ENCODE assay signal across 1 cellular context in the genomic region with DNA sequence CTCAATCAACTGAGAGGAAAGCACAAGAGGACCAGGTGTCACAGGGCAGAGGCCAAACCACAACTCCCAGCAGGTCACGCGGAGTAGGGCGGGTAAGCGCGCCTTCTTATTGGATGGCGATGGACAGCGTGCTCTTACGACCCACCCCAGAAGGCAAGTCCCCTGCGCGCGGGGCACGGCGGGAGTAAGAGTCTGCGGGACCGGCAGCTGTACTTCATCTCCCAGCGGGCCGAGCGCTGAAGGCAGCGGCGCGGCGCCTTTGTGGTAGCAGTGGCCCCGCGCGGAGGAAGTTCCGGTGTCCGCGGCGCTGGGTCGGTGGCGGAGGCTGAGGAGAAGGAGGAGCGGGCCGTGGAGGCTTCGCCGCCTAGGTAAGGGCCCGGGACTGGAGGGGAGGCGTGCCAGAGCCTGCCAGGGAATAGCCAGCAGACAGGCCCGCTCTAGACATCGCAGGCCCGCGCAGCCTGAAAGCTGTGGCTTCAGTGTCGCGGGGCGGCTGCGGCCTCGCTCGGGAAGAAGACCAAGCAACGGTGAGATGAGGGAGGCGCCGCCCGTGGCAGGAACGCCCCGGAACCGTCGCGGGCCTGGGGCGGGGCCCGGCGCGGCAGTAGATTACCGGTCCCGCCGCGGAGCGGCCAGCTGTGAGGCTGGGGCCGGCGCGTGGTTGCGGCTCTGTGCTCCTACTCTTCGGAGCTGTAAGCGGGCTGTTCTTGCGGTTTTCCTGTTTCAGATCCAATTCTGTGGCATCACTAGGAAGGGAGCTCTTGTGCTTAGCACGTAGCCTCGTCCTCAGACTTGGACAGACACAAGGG.
TF ChIP-seq lines count a peak whose summit lies in the region.

A gene with protein sequence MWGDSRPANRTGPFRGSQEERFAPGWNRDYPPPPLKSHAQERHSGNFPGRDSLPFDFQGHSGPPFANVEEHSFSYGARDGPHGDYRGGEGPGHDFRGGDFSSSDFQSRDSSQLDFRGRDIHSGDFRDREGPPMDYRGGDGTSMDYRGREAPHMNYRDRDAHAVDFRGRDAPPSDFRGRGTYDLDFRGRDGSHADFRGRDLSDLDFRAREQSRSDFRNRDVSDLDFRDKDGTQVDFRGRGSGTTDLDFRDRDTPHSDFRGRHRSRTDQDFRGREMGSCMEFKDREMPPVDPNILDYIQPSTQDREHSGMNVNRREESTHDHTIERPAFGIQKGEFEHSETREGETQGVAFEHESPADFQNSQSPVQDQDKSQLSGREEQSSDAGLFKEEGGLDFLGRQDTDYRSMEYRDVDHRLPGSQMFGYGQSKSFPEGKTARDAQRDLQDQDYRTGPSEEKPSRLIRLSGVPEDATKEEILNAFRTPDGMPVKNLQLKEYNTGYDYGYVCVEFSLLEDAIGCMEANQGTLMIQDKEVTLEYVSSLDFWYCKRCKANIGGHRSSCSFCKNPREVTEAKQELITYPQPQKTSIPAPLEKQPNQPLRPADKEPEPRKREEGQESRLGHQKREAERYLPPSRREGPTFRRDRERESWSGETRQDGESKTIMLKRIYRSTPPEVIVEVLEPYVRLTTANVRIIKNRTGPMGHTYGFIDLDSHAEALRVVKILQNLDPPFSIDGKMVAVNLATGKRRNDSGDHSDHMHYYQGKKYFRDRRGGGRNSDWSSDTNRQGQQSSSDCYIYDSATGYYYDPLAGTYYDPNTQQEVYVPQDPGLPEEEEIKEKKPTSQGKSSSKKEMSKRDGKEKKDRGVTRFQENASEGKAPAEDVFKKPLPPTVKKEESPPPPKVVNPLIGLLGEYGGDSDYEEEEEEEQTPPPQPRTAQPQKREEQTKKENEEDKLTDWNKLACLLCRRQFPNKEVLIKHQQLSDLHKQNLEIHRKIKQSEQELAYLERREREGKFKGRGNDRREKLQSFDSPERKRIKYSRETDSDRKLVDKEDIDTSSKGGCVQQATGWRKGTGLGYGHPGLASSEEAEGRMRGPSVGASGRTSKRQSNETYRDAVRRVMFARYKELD (plus strand): TSS at position 293 of the 809 bp plus-strand sequence. CDS start 22,492 bp downstream, outside the sequence.

TF ChIP-seq in GM12878, 131 proteins besides CTCF, POLR2A, EP300 and RAD21 (continued from another document and continues in another):
- TF ChIP-seq, protein P1, sequence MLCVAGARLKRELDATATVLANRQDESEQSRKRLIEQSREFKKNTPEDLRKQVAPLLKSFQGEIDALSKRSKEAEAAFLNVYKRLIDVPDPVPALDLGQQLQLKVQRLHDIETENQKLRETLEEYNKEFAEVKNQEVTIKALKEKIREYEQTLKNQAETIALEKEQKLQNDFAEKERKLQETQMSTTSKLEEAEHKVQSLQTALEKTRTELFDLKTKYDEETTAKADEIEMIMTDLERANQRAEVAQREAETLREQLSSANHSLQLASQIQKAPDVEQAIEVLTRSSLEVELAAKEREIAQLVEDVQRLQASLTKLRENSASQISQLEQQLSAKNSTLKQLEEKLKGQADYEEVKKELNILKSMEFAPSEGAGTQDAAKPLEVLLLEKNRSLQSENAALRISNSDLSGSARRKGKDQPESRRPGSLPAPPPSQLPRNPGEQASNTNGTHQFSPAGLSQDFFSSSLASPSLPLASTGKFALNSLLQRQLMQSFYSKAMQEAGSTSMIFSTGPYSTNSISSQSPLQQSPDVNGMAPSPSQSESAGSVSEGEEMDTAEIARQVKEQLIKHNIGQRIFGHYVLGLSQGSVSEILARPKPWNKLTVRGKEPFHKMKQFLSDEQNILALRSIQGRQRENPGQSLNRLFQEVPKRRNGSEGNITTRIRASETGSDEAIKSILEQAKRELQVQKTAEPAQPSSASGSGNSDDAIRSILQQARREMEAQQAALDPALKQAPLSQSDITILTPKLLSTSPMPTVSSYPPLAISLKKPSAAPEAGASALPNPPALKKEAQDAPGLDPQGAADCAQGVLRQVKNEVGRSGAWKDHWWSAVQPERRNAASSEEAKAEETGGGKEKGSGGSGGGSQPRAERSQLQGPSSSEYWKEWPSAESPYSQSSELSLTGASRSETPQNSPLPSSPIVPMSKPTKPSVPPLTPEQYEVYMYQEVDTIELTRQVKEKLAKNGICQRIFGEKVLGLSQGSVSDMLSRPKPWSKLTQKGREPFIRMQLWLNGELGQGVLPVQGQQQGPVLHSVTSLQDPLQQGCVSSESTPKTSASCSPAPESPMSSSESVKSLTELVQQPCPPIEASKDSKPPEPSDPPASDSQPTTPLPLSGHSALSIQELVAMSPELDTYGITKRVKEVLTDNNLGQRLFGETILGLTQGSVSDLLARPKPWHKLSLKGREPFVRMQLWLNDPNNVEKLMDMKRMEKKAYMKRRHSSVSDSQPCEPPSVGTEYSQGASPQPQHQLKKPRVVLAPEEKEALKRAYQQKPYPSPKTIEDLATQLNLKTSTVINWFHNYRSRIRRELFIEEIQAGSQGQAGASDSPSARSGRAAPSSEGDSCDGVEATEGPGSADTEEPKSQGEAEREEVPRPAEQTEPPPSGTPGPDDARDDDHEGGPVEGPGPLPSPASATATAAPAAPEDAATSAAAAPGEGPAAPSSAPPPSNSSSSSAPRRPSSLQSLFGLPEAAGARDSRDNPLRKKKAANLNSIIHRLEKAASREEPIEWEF (IDR thresholded peaks at IDR 0.05; ENCODE audit: insufficient replicate concordance, low read depth, low read length) = no peak
- TF ChIP-seq, protein P2, sequence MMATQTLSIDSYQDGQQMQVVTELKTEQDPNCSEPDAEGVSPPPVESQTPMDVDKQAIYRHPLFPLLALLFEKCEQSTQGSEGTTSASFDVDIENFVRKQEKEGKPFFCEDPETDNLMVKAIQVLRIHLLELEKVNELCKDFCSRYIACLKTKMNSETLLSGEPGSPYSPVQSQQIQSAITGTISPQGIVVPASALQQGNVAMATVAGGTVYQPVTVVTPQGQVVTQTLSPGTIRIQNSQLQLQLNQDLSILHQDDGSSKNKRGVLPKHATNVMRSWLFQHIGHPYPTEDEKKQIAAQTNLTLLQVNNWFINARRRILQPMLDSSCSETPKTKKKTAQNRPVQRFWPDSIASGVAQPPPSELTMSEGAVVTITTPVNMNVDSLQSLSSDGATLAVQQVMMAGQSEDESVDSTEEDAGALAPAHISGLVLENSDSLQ (IDR thresholded peaks at IDR 0.05) = peak; percentile 76
- TF ChIP-seq SREBF1 (IDR thresholded peaks at IDR 0.05; ENCODE audit: low read length) = peak; percentile 72
- peak; percentile 89 for TF ChIP-seq SIN3A (IDR thresholded peaks at IDR 0.05; ENCODE audit: low read depth, low read length)
- TF ChIP-seq FOXM1 (IDR thresholded peaks at IDR 0.05; ENCODE audit: low read depth, low read length) = no peak
- no peak for TF ChIP-seq SUPT20H (IDR thresholded peaks at IDR 0.05; ENCODE audit: borderline replicate concordance, control insufficient read depth, low read depth, low read length)
- TF ChIP-seq, protein P3, sequence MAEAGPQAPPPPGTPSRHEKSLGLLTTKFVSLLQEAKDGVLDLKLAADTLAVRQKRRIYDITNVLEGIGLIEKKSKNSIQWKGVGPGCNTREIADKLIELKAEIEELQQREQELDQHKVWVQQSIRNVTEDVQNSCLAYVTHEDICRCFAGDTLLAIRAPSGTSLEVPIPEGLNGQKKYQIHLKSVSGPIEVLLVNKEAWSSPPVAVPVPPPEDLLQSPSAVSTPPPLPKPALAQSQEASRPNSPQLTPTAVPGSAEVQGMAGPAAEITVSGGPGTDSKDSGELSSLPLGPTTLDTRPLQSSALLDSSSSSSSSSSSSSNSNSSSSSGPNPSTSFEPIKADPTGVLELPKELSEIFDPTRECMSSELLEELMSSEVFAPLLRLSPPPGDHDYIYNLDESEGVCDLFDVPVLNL (IDR thresholded peaks at IDR 0.05; ENCODE audit: low read depth, low read length) = peak; percentile 22; the same call in 1 of the 2 replicates
- peak; percentile 65; the same call in 1 of the 2 replicates for TF ChIP-seq TARDBP (IDR thresholded peaks at IDR 0.05; ENCODE audit: borderline replicate concordance)
- peak; percentile 91 for TF ChIP-seq POLR2AphosphoS5 (IDR thresholded peaks at IDR 0.05; ENCODE audit: low read length)
- TF ChIP-seq PML (IDR thresholded peaks at IDR 0.05; ENCODE audit: low read length) = peak; percentile 96
- peak; percentile 94 for TF ChIP-seq CREM (IDR thresholded peaks at IDR 0.05; ENCODE audit: low read depth)
- no peak for TF ChIP-seq EZH2 (IDR thresholded peaks at IDR 0.05; ENCODE audit: borderline replicate concordance, control insufficient read depth, low read depth, low read length)
- TF ChIP-seq, protein P4, sequence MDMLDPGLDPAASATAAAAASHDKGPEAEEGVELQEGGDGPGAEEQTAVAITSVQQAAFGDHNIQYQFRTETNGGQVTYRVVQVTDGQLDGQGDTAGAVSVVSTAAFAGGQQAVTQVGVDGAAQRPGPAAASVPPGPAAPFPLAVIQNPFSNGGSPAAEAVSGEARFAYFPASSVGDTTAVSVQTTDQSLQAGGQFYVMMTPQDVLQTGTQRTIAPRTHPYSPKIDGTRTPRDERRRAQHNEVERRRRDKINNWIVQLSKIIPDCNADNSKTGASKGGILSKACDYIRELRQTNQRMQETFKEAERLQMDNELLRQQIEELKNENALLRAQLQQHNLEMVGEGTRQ (IDR thresholded peaks at IDR 0.05; ENCODE audit: borderline replicate concordance, low read depth, low read length) = peak; percentile 84
- no peak for TF ChIP-seq ZNF622 (IDR thresholded peaks at IDR 0.05)
- peak; percentile 2; the same call in 1 of the 2 replicates for TF ChIP-seq SPI1 (IDR thresholded peaks at IDR 0.05; ENCODE audit: borderline replicate concordance, insufficient read depth, low read depth, low read length)
- peak; percentile 44 to 74; a peak in 3 of 4 replicates for TF ChIP-seq BHLHE40 (IDR thresholded peaks at IDR 0.05; ENCODE audit: borderline replicate concordance in 1 of 2, low read depth in 2 of 2, low read length in 1 of 2)
- no peak for TF ChIP-seq KDM1A (IDR thresholded peaks at IDR 0.05; ENCODE audit: borderline replicate concordance)
- no peak for TF ChIP-seq EED (IDR thresholded peaks at IDR 0.05; ENCODE audit: low read depth)
- TF ChIP-seq RFX5 (IDR thresholded peaks at IDR 0.05; ENCODE audit: low read depth, low read length) = 0 out of 2 replicates have a peak, but pooled peaks have one; percentile 29
- no peak for TF ChIP-seq ZSCAN29 (IDR thresholded peaks at IDR 0.05)
- TF ChIP-seq ETV6 (conservative IDR thresholded peaks at IDR 0.05 in 1 of 2, IDR thresholded peaks at IDR 0.05 in 1 of 2; ENCODE audit: borderline replicate concordance in 1 of 2, low read depth in 1 of 2) = 0 out of 4 replicates have a peak, but pooled peaks of 1 of the 2 experiments have one; percentile 8
- TF ChIP-seq SRF (IDR thresholded peaks at IDR 0.05; ENCODE audit: low read depth in 2 of 2, low read length in 2 of 2) = peak; percentile 10 to 68; a peak in 2 of 4 replicates
- no peak for TF ChIP-seq NFXL1 (IDR thresholded peaks at IDR 0.05; ENCODE audit: borderline replicate concordance)
- TF ChIP-seq STAT3 (IDR thresholded peaks at IDR 0.05; ENCODE audit: low read depth, low read length) = no peak
- peak; percentile 93; the same call in 1 of the 2 replicates for TF ChIP-seq RB1 (IDR thresholded peaks at IDR 0.05; ENCODE audit: borderline replicate concordance)
- TF ChIP-seq GATAD2B (conservative IDR thresholded peaks at IDR 0.05; ENCODE audit: low read depth) = peak; percentile 99
- TF ChIP-seq JUNB (IDR thresholded peaks at IDR 0.05) = no peak
- peak; percentile 88 for TF ChIP-seq SIX5 (IDR thresholded peaks at IDR 0.05; ENCODE audit: low read depth, low read length, severe bottlenecking)
- TF ChIP-seq, protein P5, sequence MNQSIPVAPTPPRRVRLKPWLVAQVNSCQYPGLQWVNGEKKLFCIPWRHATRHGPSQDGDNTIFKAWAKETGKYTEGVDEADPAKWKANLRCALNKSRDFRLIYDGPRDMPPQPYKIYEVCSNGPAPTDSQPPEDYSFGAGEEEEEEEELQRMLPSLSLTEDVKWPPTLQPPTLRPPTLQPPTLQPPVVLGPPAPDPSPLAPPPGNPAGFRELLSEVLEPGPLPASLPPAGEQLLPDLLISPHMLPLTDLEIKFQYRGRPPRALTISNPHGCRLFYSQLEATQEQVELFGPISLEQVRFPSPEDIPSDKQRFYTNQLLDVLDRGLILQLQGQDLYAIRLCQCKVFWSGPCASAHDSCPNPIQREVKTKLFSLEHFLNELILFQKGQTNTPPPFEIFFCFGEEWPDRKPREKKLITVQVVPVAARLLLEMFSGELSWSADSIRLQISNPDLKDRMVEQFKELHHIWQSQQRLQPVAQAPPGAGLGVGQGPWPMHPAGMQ (IDR thresholded peaks at IDR 0.05; ENCODE audit: borderline replicate concordance) = peak; percentile 91
- no peak for TF ChIP-seq MYB (IDR thresholded peaks at IDR 0.05; ENCODE audit: borderline replicate concordance, low read depth, low read length)
- TF ChIP-seq CHD2 (IDR thresholded peaks at IDR 0.05; ENCODE audit: borderline replicate concordance, low read depth, low read length) = peak; percentile 82; the same call in 1 of the 2 replicates
- TF ChIP-seq NBN (IDR thresholded peaks at IDR 0.05) = peak; percentile 97
- TF ChIP-seq, protein P6, sequence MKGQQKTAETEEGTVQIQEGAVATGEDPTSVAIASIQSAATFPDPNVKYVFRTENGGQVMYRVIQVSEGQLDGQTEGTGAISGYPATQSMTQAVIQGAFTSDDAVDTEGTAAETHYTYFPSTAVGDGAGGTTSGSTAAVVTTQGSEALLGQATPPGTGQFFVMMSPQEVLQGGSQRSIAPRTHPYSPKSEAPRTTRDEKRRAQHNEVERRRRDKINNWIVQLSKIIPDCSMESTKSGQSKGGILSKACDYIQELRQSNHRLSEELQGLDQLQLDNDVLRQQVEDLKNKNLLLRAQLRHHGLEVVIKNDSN (IDR thresholded peaks at IDR 0.05; ENCODE audit: borderline replicate concordance, extremely low read length, insufficient read depth, low read depth, low read length) = peak; percentile 89
- TF ChIP-seq PAX5 (IDR thresholded peaks at IDR 0.05; ENCODE audit: borderline replicate concordance, low read depth, low read length) = peak; percentile 91
- TF ChIP-seq YY1 (IDR thresholded peaks at IDR 0.05; ENCODE audit: low read depth, low read length) = peak; percentile 31
- no peak for TF ChIP-seq SMC3 (IDR thresholded peaks at IDR 0.05; ENCODE audit: borderline replicate concordance, low read length)
- peak; percentile 62; the same call in 1 of the 2 replicates for TF ChIP-seq SMAD5 (IDR thresholded peaks at IDR 0.05; ENCODE audit: low read depth)
- TF ChIP-seq CEBPB (IDR thresholded peaks at IDR 0.05; ENCODE audit: borderline replicate concordance in 1 of 2, low read depth in 2 of 2, low read length in 2 of 2) = no peak
